10 cellular contexts compared by ENCODE assay signal in genomic region chr17:11514981-11515680, GRCh38.
"Had no signal": no experiment of that assay in that cellular context is flagged by ENCODE, and none has a peak within 500 bp of the region (broad histone marks: within the 10 kb centered on the region; RNA-seq: fewer than 3 reads in every experiment).

No MANE protein-coding gene starts in this region.

- DNase-seq: GM23248, GOT3, HFFc6, KBM-7 had no signal

- H3K36me3 ChIP-seq: HAP-1 had no signal

- H2AFZ ChIP-seq: GM23248 had no signal

- H3K4me3 Mint-ChIP-seq: HFFc6, IgD-negative memory B cell had no signal

- H3K27ac ChIP-seq: GM23248, HL-60 had no signal

- H3K4me1 Mint-ChIP-seq: IgD-negative memory B cell had no signal

- H3K27me3 Mint-ChIP-seq: IgD-negative memory B cell had no signal

- H3K4me1 ChIP-seq: HAP-1 had no signal

- H3K4me3 ChIP-seq: GM23248, HAP-1 had no signal

- ATAC-seq: HCT116, HepG2 had no signal

- H3K27ac Mint-ChIP-seq: HFFc6, IgD-negative memory B cell had no signal

- FAIRE-seq: H54, HepG2 had no signal

- H3K36me3 Mint-ChIP-seq: IgD-negative memory B cell had no signal

- H3K9ac ChIP-seq: GM23248 had no signal
